Comparison of ENCODE assay signal across 13 cellular contexts in the genomic region with DNA sequence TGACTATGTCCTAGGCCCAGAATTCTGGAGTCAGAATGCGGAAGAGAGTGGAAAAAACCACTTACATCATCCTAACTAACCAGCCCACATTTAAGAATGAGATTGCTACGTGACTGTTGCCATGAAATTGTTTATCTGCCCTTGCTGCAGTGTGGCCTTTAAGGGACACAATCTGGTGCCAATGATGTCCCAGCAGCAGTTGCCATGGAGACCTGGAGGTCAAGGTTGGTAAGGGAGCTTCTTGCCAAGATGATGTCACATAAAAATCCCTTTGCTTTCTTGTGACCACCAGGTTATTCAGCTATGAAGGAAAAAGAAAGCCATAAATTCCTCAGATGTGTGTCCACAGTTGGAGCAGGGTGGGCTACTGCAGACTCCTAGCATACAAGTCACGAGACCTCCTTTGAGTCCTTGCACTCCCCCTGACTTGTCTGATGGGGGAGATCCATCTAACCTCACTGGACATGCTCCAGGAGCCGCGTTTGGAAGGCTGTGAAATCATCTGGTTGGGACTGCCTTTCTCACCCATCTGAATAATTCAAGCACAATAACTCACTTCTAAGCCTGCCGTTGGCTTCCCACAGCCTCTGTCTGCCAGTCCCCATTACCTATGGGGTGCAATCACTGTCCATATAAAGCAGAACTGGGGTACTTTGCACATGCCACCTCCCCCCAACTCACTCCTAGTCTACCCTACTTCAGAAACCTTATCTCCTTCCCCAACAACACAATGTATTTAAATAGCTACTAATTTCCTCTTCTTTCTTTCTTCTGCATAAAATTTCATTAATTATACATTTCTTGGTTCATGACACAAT.
DNase-seq lines count a peak whose midpoint lies in the region; ATAC-seq and TF ChIP-seq lines count a peak whose summit lies in the region.
"Had no signal": no experiment of that assay in that cellular context is flagged by ENCODE, and none has a peak within 500 bp of the region (broad histone marks: within the 10 kb centered on the region; RNA-seq: fewer than 3 reads in every experiment).

No MANE protein-coding gene starts in this region.

- no peak overlapping the region for H3K4me3 ChIP-seq in effector memory CD4-positive, alpha-beta T cell (ENCODE audit: insufficient read depth, low read depth, low read length, poor library complexity, severe bottlenecking)
- H3K4me3 ChIP-seq in mesodermal cell (ENCODE audit: extremely low read depth, insufficient read depth, low read length, poor library complexity, severe bottlenecking) (no peak overlapping the region), tibial nerve (peak overlapping the region in 3 of 4 donors; percentile 12 to 51 (median 43))
- H3K4me3 ChIP-seq: A549 had no signal

- no peak for TF ChIP-seq CTCF in tibial nerve (IDR thresholded peaks at IDR 0.05)

- CTCF ChIA-PET in activated CD4-positive, alpha-beta T cell treated with anti-CD3 and anti-CD28 coated beads for 36 hours (lab: Charles Lee): interaction anchor here (0.7 kb wide), 1 partner anchor 146 kb away, joined by 3 read pairs; no protein-coding TSS in a partner anchor

- intact Hi-C loops in activated CD4-positive, alpha-beta T cell treated with anti-CD3 and anti-CD28 coated beads for 36 hours (cut with DNase I, micrococcal nuclease): no loop called here

- ATAC-seq in activated CD4-positive, alpha-beta T cell treated with anti-CD3 and anti-CD28 coated beads for 36 hours: no peak
- ATAC-seq in HG03442 (IDR thresholded peaks at IDR 0.05; ENCODE audit: unreplicated experiment): no peak
- ATAC-seq: A549 had no signal

- no peak for TF ChIP-seq POLR2A in tibial nerve (IDR thresholded peaks at IDR 0.05)

- peaks cover 9% of the 10 kb centered on the region for H3K4me1 ChIP-seq in effector memory CD4-positive, alpha-beta T cell (ENCODE audit: control insufficient read depth, insufficient read depth, low read length, poor library complexity, severe bottlenecking)
- peaks cover 23% of the 10 kb centered on the region for H3K4me1 ChIP-seq in mesodermal cell (ENCODE audit: control insufficient read depth, insufficient read depth, low read length, poor library complexity, severe bottlenecking)
- H3K4me1 ChIP-seq in tibial nerve: peaks cover 5 to 62% (median 21%) of the 10 kb centered on the region in 4 donors
- H3K4me1 ChIP-seq: A549 had no signal

- H3K36me3 Mint-ChIP-seq in activated CD4-positive, alpha-beta T cell treated with anti-CD3 and anti-CD28 coated beads for 36 hours (ENCODE audit: low read depth): no peaks in the 10 kb centered on the region

- no peak overlapping the region for H3K27ac Mint-ChIP-seq in activated CD4-positive, alpha-beta T cell treated with anti-CD3 and anti-CD28 coated beads for 36 hours
- H3K27ac Mint-ChIP-seq: activated CD4-positive, alpha-beta memory T cell treated with anti-CD3 and anti-CD28 coated beads, Interleukin-2, amount 10 ng/mL, durations not matched to agents 7 days and 5 days had no signal

- POLR2A ChIA-PET in activated CD4-positive, alpha-beta T cell treated with anti-CD3 and anti-CD28 coated beads for 36 hours (lab: Charles Lee): no interaction called here

- no peaks in the 10 kb centered on the region for H3K27me3 ChIP-seq in effector memory CD4-positive, alpha-beta T cell (replicated peaks; ENCODE audit: control insufficient read depth, insufficient read depth, low read length, poor library complexity, severe bottlenecking)
- H3K27me3 ChIP-seq in tibial nerve: no peaks in the 10 kb centered on the region
- H3K27me3 ChIP-seq: brain microvascular endothelial cell had no signal

- TF ChIP-seq EP300 in tibial nerve (IDR thresholded peaks at IDR 0.05): peak in 1 of 2 donors; percentile 35

- H3K9me3 ChIP-seq in effector memory CD4-positive, alpha-beta T cell (ENCODE audit: control insufficient read depth, low read length): no peaks in the 10 kb centered on the region
- H3K9me3 ChIP-seq in mesodermal cell (ENCODE audit: control insufficient read depth, low read length) (no peaks in the 10 kb centered on the region), tibial nerve (no peaks in the 10 kb centered on the region)
- H3K9me3 ChIP-seq: A549 had no signal

- H3K27me3 Mint-ChIP-seq in activated CD4-positive, alpha-beta T cell treated with anti-CD3 and anti-CD28 coated beads for 36 hours: no peaks in the 10 kb centered on the region

- peak overlapping the region; percentile 39 for H3K27ac ChIP-seq in effector memory CD4-positive, alpha-beta T cell (ENCODE audit: insufficient read depth, low read length, poor library complexity, severe bottlenecking)
- peak overlapping the region; percentile 16 for H3K27ac ChIP-seq in mesodermal cell (ENCODE audit: low read depth, low read length, severe bottlenecking)
- H3K27ac ChIP-seq in tibial nerve: peak overlapping the region; percentile 11 to 90 (median 84)
- H3K27ac ChIP-seq: brain microvascular endothelial cell, RWPE1 had no signal

- H3K4me3 Mint-ChIP-seq in activated CD4-positive, alpha-beta T cell treated with anti-CD3 and anti-CD28 coated beads for 36 hours: peak overlapping the region; percentile 65

- H3K9me3 Mint-ChIP-seq in activated CD4-positive, alpha-beta T cell treated with anti-CD3 and anti-CD28 coated beads for 36 hours (ENCODE audit: low read depth): no peaks in the 10 kb centered on the region

- H3K4me1 Mint-ChIP-seq in activated CD4-positive, alpha-beta T cell treated with anti-CD3 and anti-CD28 coated beads for 36 hours: peaks cover 20% of the 10 kb centered on the region

- no peak for DNase-seq in activated CD4-positive, alpha-beta T cell treated with anti-CD3 and anti-CD28 coated beads for 36 hours
- DNase-seq in activated CD4-positive, alpha-beta T cell treated with anti-CD3 and anti-CD28 coated beads for 1 hour: no peak
- no peak for DNase-seq in effector memory CD4-positive, alpha-beta T cell
- no peak for DNase-seq in tibial nerve (ENCODE audit: low spot score in 2 of 2)
- no peak for DNase-seq in GM19238 (ENCODE audit: insufficient read length, low spot score)
- DNase-seq in DMS153 (lab: John Stamatoyannopoulos, UW): no peak
- DNase-seq: brain microvascular endothelial cell, NCI-H1092 had no signal

- no peaks in the 10 kb centered on the region for H3K36me3 ChIP-seq in effector memory CD4-positive, alpha-beta T cell (ENCODE audit: control insufficient read depth, insufficient read depth, low read length)
- no peaks in the 10 kb centered on the region for H3K36me3 ChIP-seq in mesodermal cell (ENCODE audit: control insufficient read depth, insufficient read depth, low read length)
- H3K36me3 ChIP-seq in tibial nerve: no peaks in the 10 kb centered on the region
- H3K36me3 ChIP-seq: brain microvascular endothelial cell had no signal

- WGBS in mesodermal cell (ENCODE audit: insufficient coverage in 2 of 2), 2 experiments: 82 to 95% methylated on average over 5 of the region's 6 CpGs
- 27 to 38% methylated on average over 6 of the region's 6 CpGs for WGBS in tibial nerve, 2 donors

Comparison
In these comparisons a context has a peak if more than half of its experiments do, and no peak if none do; other contexts are left out.
1. H3K27ac ChIP-seq: peak in every context shown above with its lines; median percentile 84 in tibial nerve; 39 in effector memory CD4-positive, alpha-beta T cell; 16 in mesodermal cell.
2. H3K4me3 ChIP-seq: peak in tibial nerve (3 of 4); none in effector memory CD4-positive, alpha-beta T cell (single experiment) and mesodermal cell (single experiment).